Comparison of ENCODE assay signal across 8 cellular contexts in the genomic region with DNA sequence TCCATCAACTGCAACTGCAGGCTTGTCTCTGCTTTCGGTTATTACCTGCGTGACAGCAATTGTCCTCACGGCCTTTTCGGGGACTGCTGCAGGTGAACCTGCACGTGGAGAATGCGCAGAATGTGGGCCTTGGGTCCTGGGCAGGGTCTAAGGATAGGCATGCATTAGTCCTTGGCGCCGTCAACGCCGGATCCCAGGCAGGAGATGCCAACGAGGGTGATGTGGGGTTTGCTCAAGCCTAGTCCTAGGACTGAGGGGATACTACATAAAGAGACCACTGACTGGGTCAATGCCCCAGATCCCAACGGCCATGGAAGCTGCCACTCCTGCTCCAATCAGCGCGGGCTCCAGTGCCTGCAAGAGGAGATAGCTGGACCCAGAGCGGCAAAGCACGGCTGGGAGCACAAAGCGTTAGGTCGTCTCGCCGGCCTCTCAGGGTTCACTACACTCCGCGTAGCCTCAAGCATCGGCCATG. TPM values are rescaled to one million over a fixed set of nuclear protein-coding genes. Genes with fewer than 3 reads are reported as not detected.
DNase-seq lines count a peak whose midpoint lies in the region; ATAC-seq and TF ChIP-seq lines count a peak whose summit lies in the region.

No MANE protein-coding gene starts in this region.

- H3K27ac Mint-ChIP-seq in neural progenitor cell: peak overlapping the region; percentile 50

- H3K27me3 Mint-ChIP-seq in neural progenitor cell (ENCODE audit: insufficient read depth, low read depth): peaks cover 13% of the 10 kb centered on the region

- H3K4me1 ChIP-seq in HUES6 (ENCODE audit: control insufficient read depth, insufficient read depth, low read length): peaks cover 26% of the 10 kb centered on the region
- peaks cover 38% of the 10 kb centered on the region for H3K4me1 ChIP-seq in neural progenitor cell

- H3F3A ChIP-seq in neural progenitor cell (ENCODE audit: low read depth): peaks cover 62% of the 10 kb centered on the region

- TF ChIP-seq CTCF in GM12872 (IDR thresholded peaks at IDR 0.05; ENCODE audit: insufficient read depth, low read depth, low read length): peak; percentile 95; the same call in 2 of the 3 replicates
- TF ChIP-seq CTCF in coronary artery (IDR thresholded peaks at IDR 0.05): peak; percentile 86
- TF ChIP-seq CTCF in neural progenitor cell (IDR thresholded peaks at IDR 0.05): no peak

- peak overlapping the region; percentile 66 for H3K4me2 ChIP-seq in neural progenitor cell

- H3K9me3 Mint-ChIP-seq in neural progenitor cell: peaks cover 14% of the 10 kb centered on the region

- no peak overlapping the region for H2AFZ ChIP-seq in neural progenitor cell (replicated peaks)

- peaks cover 47% of the 10 kb centered on the region for H3K36me3 Mint-ChIP-seq in neural progenitor cell

- H3K4me1 Mint-ChIP-seq in neural progenitor cell: peaks cover 50% of the 10 kb centered on the region

- no peak for DNase-seq in coronary artery (ENCODE audit: low spot score)
- DNase-seq in neural progenitor cell (ENCODE audit: low spot score): no peak
- no peak for DNase-seq in NCI-H1105 treated with DMSO at 0.1 percent for 48 hours (lab: John Stamatoyannopoulos, UW)
- DNase-seq in hypothalamus (lab: John Stamatoyannopoulos, UW): no peak
- no peak for DNase-seq in NCI-H2107 (lab: John Stamatoyannopoulos, UW)

- peaks cover 72% of the 10 kb centered on the region for H4K20me1 ChIP-seq in neural progenitor cell (ENCODE audit: low read depth)

- peak overlapping the region; percentile 83 for H3K4me3 Mint-ChIP-seq in neural progenitor cell

- no peak overlapping the region for H3K27ac ChIP-seq in HUES6 (ENCODE audit: low read depth, low read length)
- H3K27ac ChIP-seq in coronary artery: peak overlapping the region; percentile 19 to 95
- H3K27ac ChIP-seq in neural progenitor cell: no peak overlapping the region

- H3K9me3 ChIP-seq in HUES6 (ENCODE audit: control insufficient read depth, insufficient read depth, low read depth, low read length) (no peaks in the 10 kb centered on the region), neural progenitor cell (ENCODE audit: low read depth) (no peaks in the 10 kb centered on the region)

- H3K36me3 ChIP-seq in HUES6 (ENCODE audit: control insufficient read depth, insufficient read depth, low read length): peaks cover 77% of the 10 kb centered on the region
- H3K36me3 ChIP-seq in neural progenitor cell: peaks cover 14% of the 10 kb centered on the region

- H3K79me2 ChIP-seq in neural progenitor cell (ENCODE audit: low read depth): peaks cover 71% of the 10 kb centered on the region

- H3K9ac ChIP-seq in HUES6 (ENCODE audit: low read length): peak overlapping the region; percentile 32
- H3K9ac ChIP-seq in neural progenitor cell: no peak overlapping the region

- H3K4me3 ChIP-seq in HUES6 (ENCODE audit: low read depth, low read length) (peak overlapping the region; percentile 37), coronary artery (peak overlapping the region; percentile 94), neural progenitor cell (peak overlapping the region; percentile 29)

- ATAC-seq in HG03280 (IDR thresholded peaks at IDR 0.05; ENCODE audit: unreplicated experiment): no peak

- no peaks in the 10 kb centered on the region for H3K27me3 ChIP-seq in HUES6 (ENCODE audit: control insufficient read depth, insufficient read depth, low read length)
- no peaks in the 10 kb centered on the region for H3K27me3 ChIP-seq in neural progenitor cell

RNA-seq across cellular contexts. Expression of a gene that starts 0.4 kb away (rescaled TPM):
- 28.1 and 47.9 TPM in 2 replicates for total RNA-seq in neural progenitor cell (ENCODE audit: low replicate concordance)

RNA-seq across cellular contexts. Expression of a gene that starts 5.5 kb away (rescaled TPM):
- 51.1 and 68.9 TPM in 2 replicates for total RNA-seq in neural progenitor cell (ENCODE audit: low replicate concordance)

Comparison
In these comparisons a context has a peak if more than half of its experiments do, and no peak if none do; other contexts are left out.
1. H3K27ac ChIP-seq: peak in coronary artery (2 of 2); none in HUES6 (single experiment) and neural progenitor cell (single experiment).
2. H3K4me3 ChIP-seq: peak in every context shown above with its lines; median percentile 94 in coronary artery; 37 in HUES6; 29 in neural progenitor cell.